ENCODE assay signal across 23 cellular contexts in genomic region chr20:472889-473292, GRCh38. TPM values are rescaled to one million over a fixed set of nuclear protein-coding genes. Genes with fewer than 3 reads are reported as not detected.
DNase-seq lines count a peak whose midpoint lies in the region; ATAC-seq, FAIRE-seq and TF ChIP-seq lines count a peak whose summit lies in the region.
"Had no signal": no experiment of that assay in that cellular context is flagged by ENCODE, and none has a peak within 500 bp of the region (broad histone marks: within the 10 kb centered on the region; RNA-seq: fewer than 3 reads in every experiment).

No MANE protein-coding gene starts in this region.

- peak; percentile 44 for TF ChIP-seq POLR2A in K562 (conservative IDR thresholded peaks at IDR 0.05)
- TF ChIP-seq POLR2A in esophagus squamous epithelium (IDR thresholded peaks at IDR 0.05) = no peak

- H3K4me1 Mint-ChIP-seq in memory B cell = peaks cover 10% of the 10 kb centered on the region
- peaks cover 1% of the 10 kb centered on the region for H3K4me1 Mint-ChIP-seq in chondrocyte (ENCODE audit: low read depth)
- H3K4me1 Mint-ChIP-seq: CD4-positive, alpha-beta memory T cell had no signal

- H3K9me3 ChIP-seq in K562 (replicated peaks; ENCODE audit: control insufficient read depth, insufficient read depth, low read depth, low read length) (no peaks in the 10 kb centered on the region; the same call in 1 of the 2 replicates), esophagus squamous epithelium (no peaks in the 10 kb centered on the region)

- DNase-seq in DMS53 (lab: John Stamatoyannopoulos, UW) = peak; percentile 21
- no peak for DNase-seq in DMS53 treated with DMSO at 0.1 percent for 48 hours (lab: John Stamatoyannopoulos, UW; ENCODE audit: unreplicated experiment)
- DNase-seq in M059J (ENCODE audit: low read depth) = peak; percentile 30
- no peak for DNase-seq in K562 (ENCODE audit: extremely low read depth in 1 of 4, low spot score in 3 of 4)
- DNase-seq in memory B cell (ENCODE audit: low spot score in 2 of 2) = no peak
- no peak for DNase-seq in esophagus squamous epithelium (lab: John Stamatoyannopoulos, UW)
- no peak for DNase-seq in chondrocyte (ENCODE audit: low spot score)
- DNase-seq in D341Med (ENCODE audit: low spot score) = no peak
- DNase-seq: CD4-positive, alpha-beta memory T cell; EL; GF-D8; H7; MV-4-11; NCI-H1417; NCI-H1694 treated with DMSO at 0.1 percent for 48 hours; NCI-H2081 treated with DMSO at 0.1 percent for 48 hours; NCI-H446; NCI-H526; OCI-M1; RPMI8226; SHP77 had no signal

- no peaks in the 10 kb centered on the region for H3K9me1 ChIP-seq in K562 (ENCODE audit: control insufficient read depth, insufficient read depth, low read length)

- H3K4me1 ChIP-seq in K562 (replicated peaks in 1 of 2; ENCODE audit: control insufficient read depth in 2 of 2, insufficient read depth in 2 of 2, low read length in 2 of 2) (no peaks in the 10 kb centered on the region; a peak in 1 of 5 replicates), esophagus squamous epithelium (peaks cover 0 to 16% (median 0%) of the 10 kb centered on the region in 3 donors)
- H3K4me1 ChIP-seq: BLaER1 treated with 17β-estradiol and CSF1 and Interleukin-3, amounts not matched to agents 10 nM and 100 nM had no signal

- no peak overlapping the region for H3K27ac ChIP-seq in K562 (ENCODE audit: extremely low read depth, low read depth, low read length)
- no peak overlapping the region for H3K27ac ChIP-seq in esophagus squamous epithelium
- H3K27ac ChIP-seq: 22Rv1; BLaER1 treated with 17β-estradiol and CSF1 and Interleukin-3, amounts not matched to agents 10 nM and 100 nM had no signal

- no TSS peak for BruUV-seq in K562 (replicated peaks; lab: Mats Ljungman, UMichigan)

- FAIRE-seq in K562 (lab: Jason Lieb, UNC) = no peak

- CTCF ChIA-PET in K562 (lab: Yijun Ruan, JAX; ENCODE audit: low intra/inter-chr PET ratio) = no interaction called here

- intact Hi-C loops in K562 (cut with micrococcal nuclease) = no loop called here
- intact Hi-C loops in esophagus squamous epithelium (cut with DNase I) = no loop called here

- no peak overlapping the region for H3K9ac ChIP-seq in K562 (ENCODE audit: insufficient read depth in 1 of 2, low read depth in 2 of 2, low read length in 2 of 2)
- H3K9ac ChIP-seq: BLaER1 treated with 17β-estradiol and CSF1 and Interleukin-3, amounts not matched to agents 10 nM and 100 nM had no signal

- H3K4me3 Mint-ChIP-seq in memory B cell (no peak overlapping the region), chondrocyte (ENCODE audit: unreplicated experiment) (no peak overlapping the region)
- H3K4me3 Mint-ChIP-seq: CD4-positive, alpha-beta memory T cell had no signal

- no peak for TF ChIP-seq EP300 in K562 (IDR thresholded peaks at IDR 0.05; ENCODE audit: low read length)

- H3K27ac Mint-ChIP-seq in memory B cell = no peak overlapping the region
- no peak overlapping the region for H3K27ac Mint-ChIP-seq in chondrocyte (ENCODE audit: unreplicated experiment)

- H3K27me3 ChIP-seq in K562 (ENCODE audit: control insufficient read depth in 2 of 2, insufficient read depth in 2 of 2, low read length in 2 of 2) (no peaks in the 10 kb centered on the region), esophagus squamous epithelium (peaks cover 0 to 13% (median 1%) of the 10 kb centered on the region in 4 donors)
- H3K27me3 ChIP-seq: BLaER1 treated with 17β-estradiol and CSF1 and Interleukin-3, amounts not matched to agents 10 nM and 100 nM had no signal

- H3K27me3 Mint-ChIP-seq in memory B cell (peaks cover 2% of the 10 kb centered on the region), chondrocyte (ENCODE audit: low read depth) (no peaks in the 10 kb centered on the region)

- H3K4me2 ChIP-seq in K562 (ENCODE audit: insufficient read depth, low read length) = no peak overlapping the region
- H3K4me2 ChIP-seq: BLaER1 treated with 17β-estradiol and CSF1 and Interleukin-3, amounts not matched to agents 10 nM and 100 nM had no signal

- H3K9me3 Mint-ChIP-seq in memory B cell = peaks cover 5% of the 10 kb centered on the region
- H3K9me3 Mint-ChIP-seq in chondrocyte (ENCODE audit: low read depth) = peaks cover 8% of the 10 kb centered on the region

- in situ Hi-C loops in K562 (cut with MboI) = no loop called here

- no peak overlapping the region for H3K4me3 ChIP-seq in K562
- no peak overlapping the region for H3K4me3 ChIP-seq in esophagus squamous epithelium
- H3K4me3 ChIP-seq: BLaER1 treated with 17β-estradiol and CSF1 and Interleukin-3, amounts not matched to agents 10 nM and 100 nM had no signal

- WGBS in K562 (ENCODE audit: insufficient coverage, low coverage, missing lambda C conversion rate) = 100% methylated on average over 1 of the region's 1 CpG
- WGBS in esophagus squamous epithelium, 2 donors = 89% methylated on average over 1 of the region's 1 CpG; no CpG with 5 or more reads in 1 of the 2 donors

- TF ChIP-seq RAD21 in K562 (CRISPR knock-in tag; conservative IDR thresholded peaks at IDR 0.05 in 1 of 2, IDR thresholded peaks at IDR 0.05 in 1 of 2) = no peak

- no peak for TF ChIP-seq CTCF in K562 (IDR thresholded peaks at IDR 0.05 in 2 of 3, conservative IDR thresholded peaks at IDR 0.05 in 1 of 3; ENCODE audit: insufficient read depth in 2 of 3, low read depth in 1 of 3, low read length in 3 of 3)
- TF ChIP-seq CTCF in esophagus squamous epithelium (IDR thresholded peaks at IDR 0.05) = no peak
- no peak for TF ChIP-seq CTCF in chondrocyte (IDR thresholded peaks at IDR 0.05)

- POLR2A ChIA-PET in K562 (lab: Yijun Ruan, JAX) = interaction anchor here (0.6 to 1.7 kb wide), 3 partner anchors 10 to 196 kb away, joined by 3 to 5 read pairs (median 4); partner anchors contain the start of gene TBC1D20

- H3K36me3 Mint-ChIP-seq in memory B cell (peaks cover under 1% of the 10 kb centered on the region), chondrocyte (ENCODE audit: low read depth) (peaks cover 10% of the 10 kb centered on the region)

- H3K36me3 ChIP-seq in K562 (ENCODE audit: control insufficient read depth, insufficient read depth, low read length) (peaks cover 21% of the 10 kb centered on the region; the same call in 2 of the 3 replicates), esophagus squamous epithelium (peaks cover 0 to 17% (median 0%) of the 10 kb centered on the region in 3 donors)

- ATAC-seq in K562 = no peak
- peak; percentile 29 for ATAC-seq in memory B cell (ENCODE audit: low read depth)

- H4K20me1 ChIP-seq in K562 (replicated peaks; ENCODE audit: control insufficient read depth, insufficient read depth, low read length) = no peaks in the 10 kb centered on the region

- H3K79me2 ChIP-seq in K562 (ENCODE audit: control insufficient read depth, insufficient read depth, low read length) = no peaks in the 10 kb centered on the region

- no peak overlapping the region for H2AFZ ChIP-seq in K562 (ENCODE audit: low read depth, low read length)

TF ChIP-seq in K562, 482 proteins besides CTCF, POLR2A, EP300 and RAD21 (continues in another document):
- TF ChIP-seq RFX1 (IDR thresholded peaks at IDR 0.05) = peak; percentile 82
- TF ChIP-seq ZNF696 (CRISPR knock-in tag; conservative IDR thresholded peaks at IDR 0.05) = no peak
- peak; percentile 60; the same call in 1 of the 2 replicates for TF ChIP-seq ZNF263 (CRISPR knock-in tag; IDR thresholded peaks at IDR 0.05; ENCODE audit: borderline replicate concordance)
- no peak for TF ChIP-seq SFPQ (IDR thresholded peaks at IDR 0.05; ENCODE audit: low read depth, low read length)

RNA-seq across cellular contexts. Expression of gene TBC1D20, which starts 10.6 kb away (rescaled TPM):
- 42.4 and 53.2 TPM in 2 replicates for total RNA-seq in M059J (2014; rRNA removed; shearing (Covaris generic))
- 62.9 and 93.5 TPM in 2 replicates for total RNA-seq in K562 (2011; cell fraction: chromatin; rRNA removed; ENCODE audit: low replicate concordance)
- 46.9 and 48.3 TPM in 2 replicates for total RNA-seq in K562 (2011; cell fraction: nucleolus; rRNA removed)
- 55.8 and 62.3 TPM in 2 replicates for total RNA-seq in K562 (2011; cell fraction: nucleoplasm; rRNA removed)
- 15.1 and 20.0 TPM in 2 replicates for total RNA-seq in K562 (2014; rRNA removed)
- 11.9 and 14.2 TPM in 2 replicates for total RNA-seq in K562 (2014; rRNA removed; fragmentation: Illumina TruSeq; extraction: Trizol)
- 11.8 and 12.8 TPM in 2 replicates for total RNA-seq in K562 (2015; rRNA removed; fragmentation: Illumina TruSeq; extraction: Trizol)
- total RNA-seq in K562 (2021) = 17.8 and 20.6 TPM in 2 replicates
- polyA plus RNA-seq in K562 (2011; rRNA removed) = 25.3 and 45.8 TPM in 2 replicates
- polyA plus RNA-seq in K562 (2011; cell fraction: cytosol; rRNA removed) = 29.6 and 54.5 TPM in 2 replicates
- 63.5 and 76.7 TPM in 2 replicates for polyA plus RNA-seq in K562 (2011; cell fraction: nucleus; rRNA removed)
- polyA plus RNA-seq in K562 (2012) = 14.9 and 35.8 TPM in 2 replicates
- 20.4 and 23.7 TPM in 2 replicates for polyA plus RNA-seq in K562 (2014; fragmentation: Illumina TruSeq; extraction: Trizol)
- polyA plus RNA-seq in K562 (2014; fragmentation: Nextera tagmentation; extraction: Ambion mirVana) = 1 to 10 TPM; 7.0 to 9.5 TPM
- polyA plus RNA-seq in K562 (2014; rRNA removed) = 20.1 and 21.1 TPM in 2 replicates
- polyA minus RNA-seq in K562 (2011; rRNA and poly(A)+ RNA removed) = 25.0 and 35.4 TPM in 2 replicates
- polyA minus RNA-seq in K562 (2011; cell fraction: cytosol; rRNA and poly(A)+ RNA removed) = 11.8 and 18.3 TPM in 2 replicates
- polyA minus RNA-seq in K562 (2011; cell fraction: nucleus; rRNA and poly(A)+ RNA removed) = 13.1 and 31.0 TPM in 2 replicates
- 10 to 100 TPM; 18.1 to 33.2 (median 26.0) TPM for total RNA-seq in esophagus squamous epithelium
- total RNA-seq in chondrocyte = 56.2 to 64.7 TPM (median 64.0 TPM) in 3 replicates

Comparison
In these comparisons a context has a peak if more than half of its experiments do, and no peak if none do; other contexts are left out.
1. DNase-seq: peak in DMS53 (single experiment) and M059J (single experiment); none in DMS53 treated with DMSO at 0.1 percent for 48 hours (single experiment), K562 (0 of 4), memory B cell (0 of 2), esophagus squamous epithelium (single experiment), chondrocyte (single experiment) and D341Med (single experiment).